ENCODE assay signal across 26 cellular contexts in the genomic region with DNA sequence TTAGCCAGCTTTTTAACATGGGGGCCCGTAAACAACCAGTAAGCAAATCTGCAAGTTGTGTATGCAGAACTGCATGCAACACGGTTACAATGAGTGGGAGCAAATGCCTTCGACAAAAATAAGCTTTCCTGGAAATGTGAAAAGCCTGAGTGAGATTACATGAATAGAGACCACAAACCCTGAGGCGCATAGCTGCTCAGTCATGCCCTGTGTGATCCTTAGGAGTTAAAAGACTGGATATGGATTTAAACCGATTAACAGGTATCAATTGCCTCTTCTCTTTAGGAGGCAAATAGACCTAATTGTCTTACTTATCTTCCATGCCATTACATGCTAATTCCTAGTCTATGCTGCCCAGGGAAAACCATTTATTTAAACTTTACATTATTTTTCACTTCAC.
"Had no signal": no experiment of that assay in that cellular context is flagged by ENCODE, and none has a peak within 500 bp of the region (broad histone marks: within the 10 kb centered on the region; RNA-seq: fewer than 3 reads in every experiment).

No MANE protein-coding gene starts in this region.

- ATAC-seq: activated CD8-positive, alpha-beta memory T cell treated with anti-CD3 and anti-CD28 coated beads, Interleukin-2, amount 10 ng/mL, durations not matched to agents 7 days and 5 days; activated T-helper 17 cell treated with anti-CD3 and anti-CD28 coated beads, Interleukin-2, amount 50 U/mL, for 72 hours; foreskin keratinocyte; left lobe of liver; right cardiac atrium; T-helper 17 cell had no signal

- H3K4me3 ChIP-seq: dorsolateral prefrontal cortex, lung, prostate gland, tibial nerve, uterus had no signal

- DNase-seq: activated CD4-positive, alpha-beta memory T cell treated with anti-CD3 and anti-CD28 coated beads, Interleukin-2, amount 10 ng/mL, durations not matched to agents 7 days and 5 days; activated CD4-positive, alpha-beta T cell treated with anti-CD3 and anti-CD28 coated beads for 48 hours; activated CD4-positive, CD25-positive, alpha-beta regulatory T cell; activated CD8-positive, alpha-beta memory T cell treated with anti-CD3 and anti-CD28 coated beads, Interleukin-2, amount 10 ng/mL, durations not matched to agents 7 days and 5 days; activated naive CD4-positive, alpha-beta T cell; activated naive CD8-positive, alpha-beta T cell treated with anti-CD3 and anti-CD28 coated beads for 36 hours; activated T-cell treated with anti-CD3 and anti-CD28 coated beads, Interleukin-2, amount 50 U/mL, for 1 hour; amniotic stem cell; dorsolateral prefrontal cortex; foreskin keratinocyte; hypothalamus; kidney; midbrain; right cardiac atrium; stimulated activated CD4-positive, alpha-beta T cell treated with anti-CD3 and anti-CD28 coated beads, Interleukin-15, amount 100 ng/mL, for 24 hours; stimulated activated CD4-positive, alpha-beta T cell treated with anti-CD3 and anti-CD28 coated beads, Interleukin-2, amount 100 ng/mL, for 48 hours; T-helper 17 cell; uterus had no signal

- H3K27ac ChIP-seq: dorsolateral prefrontal cortex, epithelial cell of prostate, foreskin keratinocyte, prostate gland, tibial nerve, uterus had no signal

- H3K4me1 Mint-ChIP-seq: activated CD4-positive, alpha-beta memory T cell treated with anti-CD3 and anti-CD28 coated beads, Interleukin-2, amount 10 ng/mL, durations not matched to agents 7 days and 5 days; activated CD8-positive, alpha-beta memory T cell treated with anti-CD3 and anti-CD28 coated beads, Interleukin-2, amount 10 ng/mL, durations not matched to agents 7 days and 5 days; activated naive CD8-positive, alpha-beta T cell treated with anti-CD3 and anti-CD28 coated beads for 36 hours; activated T-helper 17 cell treated with anti-CD3 and anti-CD28 coated beads, Interleukin-2, amount 50 U/mL, for 72 hours; T-helper 17 cell had no signal

- H3K4me1 ChIP-seq: prostate gland, tibial nerve, uterus had no signal

- H3K27me3 ChIP-seq: dorsolateral prefrontal cortex, foreskin keratinocyte, tibial nerve, uterus had no signal

- H3K4me3 Mint-ChIP-seq: activated CD4-positive, alpha-beta memory T cell treated with anti-CD3 and anti-CD28 coated beads, Interleukin-2, amount 10 ng/mL, durations not matched to agents 7 days and 5 days; activated CD8-positive, alpha-beta memory T cell treated with anti-CD3 and anti-CD28 coated beads, Interleukin-2, amount 10 ng/mL, durations not matched to agents 7 days and 5 days; activated naive CD8-positive, alpha-beta T cell treated with anti-CD3 and anti-CD28 coated beads for 36 hours; activated T-helper 17 cell treated with anti-CD3 and anti-CD28 coated beads, Interleukin-2, amount 50 U/mL, for 72 hours; nephron; stimulated activated naive CD8-positive, alpha-beta T cell treated with anti-CD3 and anti-CD28 coated beads, Interleukin-15, Interleukin-2, amounts not matched to agents 100 ng/mL and 50 ng/mL, for 24 hours; T-helper 17 cell had no signal

- H3K27me3 Mint-ChIP-seq: activated CD4-positive, alpha-beta memory T cell treated with anti-CD3 and anti-CD28 coated beads, Interleukin-2, amount 10 ng/mL, durations not matched to agents 7 days and 5 days; activated CD8-positive, alpha-beta memory T cell treated with anti-CD3 and anti-CD28 coated beads, Interleukin-2, amount 10 ng/mL, durations not matched to agents 7 days and 5 days; activated naive CD8-positive, alpha-beta T cell treated with anti-CD3 and anti-CD28 coated beads for 36 hours; activated T-helper 17 cell treated with anti-CD3 and anti-CD28 coated beads, Interleukin-2, amount 50 U/mL, for 72 hours; stimulated activated naive CD8-positive, alpha-beta T cell treated with anti-CD3 and anti-CD28 coated beads, Interleukin-15, Interleukin-2, amounts not matched to agents 100 ng/mL and 50 ng/mL, for 24 hours; T-helper 17 cell had no signal

- H3K9me3 Mint-ChIP-seq: nephron had no signal

- H3K27ac Mint-ChIP-seq: activated CD4-positive, alpha-beta memory T cell treated with anti-CD3 and anti-CD28 coated beads, Interleukin-2, amount 10 ng/mL, durations not matched to agents 7 days and 5 days; activated CD8-positive, alpha-beta memory T cell treated with anti-CD3 and anti-CD28 coated beads, Interleukin-2, amount 10 ng/mL, durations not matched to agents 7 days and 5 days; activated naive CD8-positive, alpha-beta T cell treated with anti-CD3 and anti-CD28 coated beads for 36 hours; activated T-helper 17 cell treated with anti-CD3 and anti-CD28 coated beads, Interleukin-2, amount 50 U/mL, for 72 hours; nephron; stimulated activated naive CD8-positive, alpha-beta T cell treated with anti-CD3 and anti-CD28 coated beads, Interleukin-15, Interleukin-2, amounts not matched to agents 100 ng/mL and 50 ng/mL, for 24 hours; T-helper 17 cell had no signal

- H3K9me3 ChIP-seq: prostate gland, tibial nerve, uterus had no signal

- H3K36me3 Mint-ChIP-seq: activated CD8-positive, alpha-beta memory T cell treated with anti-CD3 and anti-CD28 coated beads, Interleukin-2, amount 10 ng/mL, durations not matched to agents 7 days and 5 days; activated naive CD8-positive, alpha-beta T cell treated with anti-CD3 and anti-CD28 coated beads for 36 hours had no signal

- H3K36me3 ChIP-seq: prostate gland, tibial nerve, uterus had no signal
